Comparison of ENCODE assay signal across 8 cellular contexts in the genomic region with DNA sequence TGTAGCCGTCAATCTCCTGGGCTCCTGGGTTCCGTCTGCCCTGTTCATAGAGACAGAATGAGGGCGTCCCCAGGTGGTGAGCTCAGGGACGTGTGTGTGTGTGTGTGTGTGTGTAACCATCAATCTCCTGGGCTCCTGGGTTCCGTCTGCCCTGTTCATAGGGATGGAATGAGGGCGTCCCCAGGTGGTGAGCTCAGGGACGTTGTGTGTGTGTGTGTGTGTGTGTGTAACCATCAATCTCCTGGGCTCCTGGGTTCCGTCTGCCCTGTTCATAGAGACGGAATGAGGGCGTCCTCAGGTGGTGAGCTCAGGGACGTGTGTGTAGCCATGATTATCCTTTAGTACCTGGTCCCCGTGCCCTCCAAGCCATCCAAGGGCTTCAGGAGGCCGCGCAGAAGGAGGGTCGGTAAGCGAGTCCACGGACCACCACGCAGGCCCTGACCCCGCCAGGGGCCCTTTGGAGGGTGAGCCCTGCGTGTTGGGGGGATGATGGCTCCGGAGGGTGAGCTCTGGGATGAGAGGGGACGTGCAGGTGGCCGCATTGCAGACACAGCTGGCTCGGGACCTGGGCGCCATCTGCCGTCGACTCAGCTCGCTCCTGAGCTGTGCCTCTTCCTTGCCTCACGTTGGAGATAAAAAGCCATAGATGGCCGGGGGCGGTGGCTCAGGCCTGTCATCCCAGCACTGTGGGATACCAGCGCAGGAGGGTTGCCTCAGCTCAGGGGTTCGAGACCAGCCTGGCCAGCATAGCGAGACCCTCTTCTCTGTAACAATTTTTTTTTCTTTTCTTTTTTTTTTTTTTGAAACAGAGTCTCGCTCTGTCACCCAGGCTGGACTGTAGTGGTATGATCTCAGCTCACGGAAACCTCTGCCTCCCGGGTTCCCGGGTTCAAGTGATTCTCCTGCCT. TPM values are rescaled to one million over a fixed set of nuclear protein-coding genes. Genes with fewer than 3 reads are reported as not detected.
A peak's percentile ranks its signal among the peaks of the same experiment; 100 is the strongest.
DNase-seq lines count a peak whose midpoint lies in the region; ATAC-seq and TF ChIP-seq lines count a peak whose summit lies in the region.

No MANE protein-coding gene starts in this region.

- POLR2A ChIA-PET in CD8-positive, alpha-beta T cell (lab: Charles Lee) = no interaction called here

- no peak for TF ChIP-seq POLR2A in right lobe of liver (IDR thresholded peaks at IDR 0.05)

- intact Hi-C loops in CD8-positive, alpha-beta T cell (cut with DNase I, micrococcal nuclease) = loop anchor here in 1 of 2 experiments (1.0 kb wide), 1 partner anchor 63 kb away; no protein-coding TSS in a partner anchor
- intact Hi-C loops in right lobe of liver (cut with DNase I) = no loop called here

- CTCF ChIA-PET in CD8-positive, alpha-beta T cell (lab: Charles Lee) = no interaction called here

- no peaks in the 10 kb centered on the region for H3K9me3 Mint-ChIP-seq in CD8-positive, alpha-beta T cell
- no peaks in the 10 kb centered on the region for H3K9me3 Mint-ChIP-seq in brain

- H3K36me3 ChIP-seq in CD8-positive, alpha-beta T cell (ENCODE audit: insufficient read depth, low read length) = no peaks in the 10 kb centered on the region
- no peaks in the 10 kb centered on the region for H3K36me3 ChIP-seq in Karpas-422 (ENCODE audit: insufficient read depth, low read length)
- no peaks in the 10 kb centered on the region for H3K36me3 ChIP-seq in right lobe of liver

- H3K27me3 Mint-ChIP-seq in CD8-positive, alpha-beta T cell (ENCODE audit: low read depth) = no peaks in the 10 kb centered on the region
- H3K27me3 Mint-ChIP-seq in brain = peaks cover 3% of the 10 kb centered on the region

- H3K27me3 ChIP-seq in CD8-positive, alpha-beta T cell (ENCODE audit: insufficient read depth, low read length) = no peaks in the 10 kb centered on the region
- H3K27me3 ChIP-seq in Karpas-422 (ENCODE audit: low read length) (no peaks in the 10 kb centered on the region), right lobe of liver (no peaks in the 10 kb centered on the region)

- H3K9me2 ChIP-seq in Karpas-422 (replicated peaks; ENCODE audit: insufficient read depth, low read length) = no peaks in the 10 kb centered on the region

- H3K4me3 Mint-ChIP-seq in CD8-positive, alpha-beta T cell = no peak overlapping the region
- H3K4me3 Mint-ChIP-seq in brain = peak overlapping the region; percentile 9 to 76 (median 63)

- TF ChIP-seq CTCF in CD8-positive, alpha-beta T cell (IDR thresholded peaks at IDR 0.05) = no peak
- TF ChIP-seq CTCF in brain (conservative IDR thresholded peaks at IDR 0.05) (peak in 1 of 2 experiments; percentile 30), right lobe of liver (IDR thresholded peaks at IDR 0.05) (no peak)

- no peak overlapping the region for H2AFZ ChIP-seq in Karpas-422 (ENCODE audit: low read length)

- H3K36me3 Mint-ChIP-seq in CD8-positive, alpha-beta T cell = no peaks in the 10 kb centered on the region
- H3K36me3 Mint-ChIP-seq in brain = no peaks in the 10 kb centered on the region

- H3K27ac Mint-ChIP-seq in CD8-positive, alpha-beta T cell = no peak overlapping the region
- H3K27ac Mint-ChIP-seq in brain = peak overlapping the region in 4 of 5 experiments; percentile 28 to 76 (median 61)

- H3K4me2 ChIP-seq in Karpas-422 (ENCODE audit: low read depth, low read length, poor library complexity, severe bottlenecking) = no peak overlapping the region

- no peak overlapping the region for H3K4me3 ChIP-seq in CD8-positive, alpha-beta T cell (ENCODE audit: low read depth, low read length)
- H3K4me3 ChIP-seq in Karpas-422 (ENCODE audit: low read length) = no peak overlapping the region
- H3K4me3 ChIP-seq in right lobe of liver = no peak overlapping the region

- no peaks in the 10 kb centered on the region for H4K20me1 ChIP-seq in Karpas-422 (ENCODE audit: insufficient read depth, low read depth, low read length)

- WGBS in right lobe of liver (ENCODE audit: insufficient coverage, low coverage, low lambda C conversion rate, missing lambda C conversion rate) = 55% methylated on average over 14 of the region's 38 CpGs

- H3K4me1 ChIP-seq in CD8-positive, alpha-beta T cell (ENCODE audit: insufficient read depth, low read length) = peaks cover 36% of the 10 kb centered on the region
- H3K4me1 ChIP-seq in Karpas-422 (ENCODE audit: low read length) (peaks cover 18% of the 10 kb centered on the region), right lobe of liver (peaks cover 0 to 11% (median 0%) of the 10 kb centered on the region in 4 donors)

- H3K79me2 ChIP-seq in Karpas-422 (ENCODE audit: low read length) = peaks cover 15% of the 10 kb centered on the region

- H3K27ac ChIP-seq in CD8-positive, alpha-beta T cell (ENCODE audit: low read depth, low read length) = no peak overlapping the region
- H3K27ac ChIP-seq in Karpas-422 (ENCODE audit: low read length) (no peak overlapping the region), right lobe of liver (no peak overlapping the region)

- no peak overlapping the region for H3K9ac ChIP-seq in Karpas-422 (ENCODE audit: low read length)

- peak in 1 of 7 experiments; percentile 55 for DNase-seq in CD8-positive, alpha-beta T cell
- peak; percentile 81 for DNase-seq in Karpas-422
- peak; percentile 62 to 70 (median 65) for DNase-seq in right lobe of liver
- DNase-seq in kidney glomerular epithelial cell (lab: John Stamatoyannopoulos, UW) = no peak

- peak; percentile 16 for ATAC-seq in CD8-positive, alpha-beta T cell
- ATAC-seq in right lobe of liver (peak; percentile 5 to 38 (median 21)), HG03571 (IDR thresholded peaks at IDR 0.05; ENCODE audit: unreplicated experiment) (no peak), GM18907 (IDR thresholded peaks at IDR 0.05; ENCODE audit: unreplicated experiment) (no peak), HG03175 (IDR thresholded peaks at IDR 0.05; ENCODE audit: unreplicated experiment) (no peak)

- H3K4me1 Mint-ChIP-seq in CD8-positive, alpha-beta T cell (ENCODE audit: low read depth) = peaks cover 23% of the 10 kb centered on the region
- peaks cover 35% of the 10 kb centered on the region for H3K4me1 Mint-ChIP-seq in brain

- no peaks in the 10 kb centered on the region for H3K9me3 ChIP-seq in CD8-positive, alpha-beta T cell (ENCODE audit: low read length)
- no peaks in the 10 kb centered on the region for H3K9me3 ChIP-seq in Karpas-422 (ENCODE audit: low read length)
- H3K9me3 ChIP-seq in right lobe of liver = no peaks in the 10 kb centered on the region

RNA-seq across cellular contexts. Expression of gene GTPBP6, which starts 5.4 kb away (rescaled TPM):
- 10 to 100 TPM; 62.2 to 62.5 TPM for total RNA-seq in CD8-positive, alpha-beta T cell
- 19.4 and 57.3 TPM in 2 replicates for total RNA-seq in Karpas-422 (2014; rRNA removed; shearing (Covaris generic); ENCODE audit: low replicate concordance)
- 33.5 TPM for polyA plus RNA-seq in brain (ENCODE audit: insufficient read depth, low read depth, low replicate concordance)
- 10 to 100 TPM; 20.9 to 32.8 (median 23.2) TPM for total RNA-seq in right lobe of liver

RNA-seq across cellular contexts. Expression of gene PLCXD1, which starts 42.8 kb away (rescaled TPM):
- 10 to 100 TPM; 18.3 to 19.3 TPM for total RNA-seq in CD8-positive, alpha-beta T cell
- 49.4 and 69.5 TPM in 2 replicates for total RNA-seq in Karpas-422 (2014; rRNA removed; shearing (Covaris generic); ENCODE audit: low replicate concordance)
- polyA plus RNA-seq in brain (ENCODE audit: insufficient read depth, low read depth, low replicate concordance) = 9.3 TPM
- total RNA-seq in right lobe of liver = 10 to 100 TPM in 1 of 6 experiments, 1 to 10 TPM in 5; 3.4 to 11.2 (median 5.1) TPM

Comparison
In these comparisons a context has a peak if more than half of its experiments do, and no peak if none do; other contexts are left out.
1. ATAC-seq: peak in CD8-positive, alpha-beta T cell (single experiment) and right lobe of liver (4 of 4); none in HG03571 (single experiment), GM18907 (single experiment) and HG03175 (single experiment).